ENCODE assay signal across 9 cellular contexts in genomic region chr10:73664156-73665040, GRCh38. TPM values are rescaled to one million over a fixed set of nuclear protein-coding genes. Genes with fewer than 3 reads are reported as not detected.
"Had no signal": no experiment of that assay in that cellular context is flagged by ENCODE, and none has a peak within 500 bp of the region (broad histone marks: within the 10 kb centered on the region; RNA-seq: fewer than 3 reads in every experiment).

No MANE protein-coding gene starts in this region.

RNA-seq across cellular contexts. Expression of gene SYNPO2L, which starts 8.6 kb away (rescaled TPM):
- total RNA-seq: activated CD8-positive, alpha-beta memory T cell treated with anti-CD3 and anti-CD28 coated beads for 36 hours; activated CD8-positive, alpha-beta T cell treated with anti-CD3 and anti-CD28 coated beads for 36 hours; activated naive CD8-positive, alpha-beta T cell treated with anti-CD3 and anti-CD28 coated beads for 36 hours; activated T-cell treated with anti-CD3 and anti-CD28 coated beads, Interleukin-2, amount 50 U/mL, for 72 hours; activated T-helper 17 cell treated with anti-CD3 and anti-CD28 coated beads, Interleukin-2, amount 50 U/mL, for 72 hours; ascending aorta; NCI-H460 had no signal

RNA-seq across cellular contexts. Expression of gene MYOZ1, which starts 23.1 kb away (rescaled TPM):
- total RNA-seq: activated CD8-positive, alpha-beta memory T cell treated with anti-CD3 and anti-CD28 coated beads for 36 hours; activated CD8-positive, alpha-beta T cell treated with anti-CD3 and anti-CD28 coated beads for 36 hours; activated naive CD8-positive, alpha-beta T cell treated with anti-CD3 and anti-CD28 coated beads for 36 hours; activated T-cell treated with anti-CD3 and anti-CD28 coated beads, Interleukin-2, amount 50 U/mL, for 72 hours; activated T-helper 17 cell treated with anti-CD3 and anti-CD28 coated beads, Interleukin-2, amount 50 U/mL, for 72 hours; NCI-H460; T-helper 1 cell treated with Interleukin-12 subunit alpha and Interleukin-12 subunit beta and Interleukin-4 antibody, amounts not matched to agents 30 ng/mL and 1 ng/mL, for 36 hours; T-helper 2 cell treated with Interferon-gamma antibody and Interleukin-4, amounts not matched to agents 100 ng/mL and 5 ng/mL, for 36 hours had no signal
